In genomic region chr15:37109952-37110630, GRCh38 we compare ENCODE assay signal across 1 cellular context.
A peak's percentile ranks its signal among the peaks of the same experiment; 100 is the strongest.
TF ChIP-seq lines count a peak whose summit lies in the region.

No MANE protein-coding gene starts in this region.

TF ChIP-seq in SK-N-SH treated with all-trans-retinoic acid at 6 μM for 48 hours, 23 proteins besides CTCF, POLR2A, EP300 and RAD21 (continued from another document):
- TF ChIP-seq CREB5 (CRISPR knock-in tag; IDR thresholded peaks at IDR 0.05; ENCODE audit: low read depth): 0 out of 2 replicates have a peak, but pooled peaks have one; percentile 9
- no peak for TF ChIP-seq CSDC2 (CRISPR knock-in tag; IDR thresholded peaks at IDR 0.05)
- TF ChIP-seq TOX (CRISPR knock-in tag; IDR thresholded peaks at IDR 0.05; ENCODE audit: borderline replicate concordance): peak; percentile 60; the same call in 1 of the 2 replicates
- no peak for TF ChIP-seq OSR1 (CRISPR knock-in tag; IDR thresholded peaks at IDR 0.05)
- peak; percentile 44; the same call in 1 of the 2 replicates for TF ChIP-seq ZNF70 (CRISPR knock-in tag; IDR thresholded peaks at IDR 0.05)
- no peak for TF ChIP-seq ZNF8 (CRISPR knock-in tag; IDR thresholded peaks at IDR 0.05)
